ENCODE assay signal across 8 cellular contexts in the genomic region with DNA sequence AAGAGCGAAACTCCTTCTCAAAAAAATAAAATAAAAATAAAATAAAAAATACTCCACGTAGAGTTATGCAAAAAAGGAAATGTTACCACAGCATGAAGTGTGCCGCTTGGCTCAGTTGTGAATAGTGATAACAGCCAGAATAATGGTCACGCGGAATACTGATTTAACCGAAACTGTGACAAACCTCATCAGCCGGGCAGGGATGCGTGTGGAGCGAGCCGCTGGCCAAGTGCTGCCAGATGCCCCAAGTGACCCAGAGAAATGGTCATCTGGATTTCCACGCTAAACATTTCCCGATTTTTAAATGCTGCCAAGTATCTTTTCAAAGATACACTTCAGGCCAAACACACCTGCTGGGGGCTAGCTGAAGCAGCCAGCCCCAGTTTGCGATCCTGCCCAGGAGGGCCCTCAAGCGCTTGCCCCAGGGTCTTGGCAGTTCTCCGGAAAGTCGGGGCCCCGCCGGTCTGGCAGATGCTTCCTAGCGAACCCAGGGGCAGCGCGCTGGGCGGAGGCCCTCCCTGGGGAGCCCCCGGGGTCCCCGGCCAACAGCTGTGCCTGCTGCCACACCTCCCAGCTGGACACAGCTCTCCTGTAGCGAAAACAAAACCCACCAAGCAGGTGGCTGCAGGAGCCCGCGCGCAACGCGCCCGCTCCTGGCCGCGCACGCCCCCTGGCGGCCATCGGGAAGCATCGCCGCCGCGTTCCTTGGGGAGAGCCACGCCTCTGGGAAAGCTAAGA. TPM values are rescaled to one million over a fixed set of nuclear protein-coding genes. Genes with fewer than 3 reads are reported as not detected.
DNase-seq lines count a peak whose midpoint lies in the region; ATAC-seq and TF ChIP-seq lines count a peak whose summit lies in the region.

No MANE protein-coding gene starts in this region.

- peak overlapping the region; percentile 58 for H2AK9ac ChIP-seq in IMR-90 (replicated peaks; ENCODE audit: low read depth, low read length, poor library complexity)

- H3K4me1 ChIP-seq in IMR-90 (ENCODE audit: control insufficient read depth, insufficient read depth, low read length) (peaks cover 11% of the 10 kb centered on the region), SJCRH30 (no peaks in the 10 kb centered on the region), transverse colon (peaks cover 0 to 13% (median 3%) of the 10 kb centered on the region in 4 donors)

- H4K5ac ChIP-seq in IMR-90 (ENCODE audit: low read depth, low read length) = no peak overlapping the region

- no peak overlapping the region for H2BK120ac ChIP-seq in IMR-90 (ENCODE audit: low read depth, low read length)

- no peak overlapping the region for H2AK5ac ChIP-seq in IMR-90 (ENCODE audit: low read depth, low read length)

- no peak for TF ChIP-seq POLR2A in IMR-90 (IDR thresholded peaks at IDR 0.05; ENCODE audit: low read depth, low read length)
- no peak for TF ChIP-seq POLR2A in transverse colon (IDR thresholded peaks at IDR 0.05)

- no peak overlapping the region for H3K56ac ChIP-seq in IMR-90 (ENCODE audit: extremely low read depth, insufficient read depth, low read length)

- H4K20me1 ChIP-seq in IMR-90 (ENCODE audit: insufficient read depth, low read length) = peaks cover 18% of the 10 kb centered on the region

- in situ Hi-C loops in IMR-90 (cut with MboI; ENCODE audit: low sequenced_read_pairs) (loop anchor here (5.0 kb wide), 2 partner anchors 75 to 170 kb away; partner anchors contain the start of gene CMTM7), transverse colon (cut with MboI; ENCODE audit: low pct_ligation_motif_present in 1 of 4, low pct_unique_long_range_greater_than_20kb in 1 of 4, low sequenced_read_pairs in 3 of 4) (loop anchor here in 3 of 4 donors (5.0 to 25.0 kb wide), 3 partner anchors 80 to 280 kb away; no protein-coding TSS in a partner anchor)

- H3K36me3 ChIP-seq in IMR-90 (ENCODE audit: control insufficient read depth, insufficient read depth, low read length) (peaks cover 5% of the 10 kb centered on the region), SJCRH30 (no peaks in the 10 kb centered on the region), transverse colon (no peaks in the 10 kb centered on the region)

- WGBS in IMR-90 (ENCODE audit: extremely low coverage in 2 of 2, insufficient read length in 1 of 2), 2 experiments = 69% methylated on average over 21 of the region's 41 CpGs; no CpG with 5 or more reads in 1 of the 2 experiments
- WGBS in transverse colon (ENCODE audit: low coverage in 1 of 2), 2 donors = 41 to 98% methylated on average over 6 to 32 of the region's 41 CpGs

- no peak overlapping the region for H3K23ac ChIP-seq in IMR-90 (ENCODE audit: low read depth, low read length)

- no peak overlapping the region for H3K9ac ChIP-seq in IMR-90 (ENCODE audit: low read depth, low read length)

- TF ChIP-seq EP300 in transverse colon (IDR thresholded peaks at IDR 0.05; ENCODE audit: low read depth) = no peak

- no peak overlapping the region for H4K8ac ChIP-seq in IMR-90 (ENCODE audit: low read depth in 2 of 2, low read length in 2 of 2)

- H3K27ac ChIP-seq in IMR-90 (ENCODE audit: insufficient read depth, low read length) (no peak overlapping the region), SJCRH30 (no peak overlapping the region), transverse colon (peak overlapping the region in 1 of 4 donors; percentile 37)

- H3K9me1 ChIP-seq in IMR-90 (ENCODE audit: insufficient read depth, low read length) = peaks cover 19% of the 10 kb centered on the region

- ATAC-seq in GM21390 (IDR thresholded peaks at IDR 0.05; ENCODE audit: unreplicated experiment) (peak; percentile 60), IMR-90 (ENCODE audit: low read depth) (peak; percentile 76), Right ventricle myocardium inferior (peak; percentile 94)

- no peak overlapping the region for H3K18ac ChIP-seq in IMR-90 (ENCODE audit: low read depth, low read length)

- H4K91ac ChIP-seq in IMR-90 (ENCODE audit: insufficient read depth, low read depth, low read length) = no peak overlapping the region

- POLR2A ChIA-PET in IMR-90 (lab: Charles Lee; ENCODE audit: unreplicated experiment) = no interaction called here

- H3K4ac ChIP-seq in IMR-90 (ENCODE audit: low read depth, low read length) = no peak overlapping the region

- H2BK20ac ChIP-seq in IMR-90 (ENCODE audit: low read depth, low read length) = no peak overlapping the region

- peak overlapping the region; percentile 79 for H2AFZ ChIP-seq in IMR-90 (replicated peaks; ENCODE audit: low read length, poor library complexity)

- peak; percentile 92 for TF ChIP-seq RAD21 in IMR-90 (IDR thresholded peaks at IDR 0.05; ENCODE audit: low read length)

- H3K4me2 ChIP-seq in IMR-90 (ENCODE audit: low read depth, low read length) = no peak overlapping the region

- H3K4me3 ChIP-seq in IMR-90 (ENCODE audit: insufficient read depth, low read depth, low read length) (no peak overlapping the region), SJCRH30 (no peak overlapping the region), transverse colon (peak overlapping the region in 3 of 4 donors; percentile 19 to 47 (median 25))

- CTCF ChIA-PET in IMR-90 (lab: Yijun Ruan, JAX) = interaction anchor here (0.6 to 1.9 kb wide), 14 partner anchors 13 to 172 kb away, joined by 3 to 13 read pairs (median 4); no protein-coding TSS in a partner anchor

- no peak overlapping the region for H2BK5ac ChIP-seq in IMR-90 (ENCODE audit: low read depth, low read length, poor library complexity, severe bottlenecking)

- dilution Hi-C loops in IMR-90 (cut with HindIII; ENCODE audit: low sequenced_read_pairs, unreplicated experiment) = no loop called here

- no peak overlapping the region for H2BK15ac ChIP-seq in IMR-90 (ENCODE audit: low read depth, low read length)

- no TSS peak for BruUV-seq in IMR-90 (replicated peaks; lab: Mats Ljungman, UMichigan)

- peaks cover 12 to 28% of the 10 kb centered on the region in 2 experiments; a peak in 3 of 4 replicates for H3K79me1 ChIP-seq in IMR-90 (ENCODE audit: low read depth in 1 of 2, low read length in 2 of 2)

- TF ChIP-seq CTCF in IMR-90 (conservative IDR thresholded peaks at IDR 0.05; ENCODE audit: low read depth, low read length) (peak; percentile 92), transverse colon (IDR thresholded peaks at IDR 0.05) (peak; percentile 94 to 99 (median 99))

- H3K9me3 ChIP-seq in IMR-90 (ENCODE audit: control insufficient read depth, insufficient read depth, low read length) (no peaks in the 10 kb centered on the region), SJCRH30 (replicated peaks) (no peaks in the 10 kb centered on the region), transverse colon (no peaks in the 10 kb centered on the region)

- peak; percentile 95 for DNase-seq in D341Med (ENCODE audit: low spot score)
- DNase-seq in IMR-90 = peak; percentile 52
- DNase-seq in SJCRH30 = peak; percentile 69 to 77
- DNase-seq in activated naive CD4-positive, alpha-beta T cell treated with anti-CD3 and anti-CD28 coated beads, Interleukin-2, amount 50 U/mL, for 16 hours = peak; percentile 77
- peak; percentile 91 for DNase-seq in Right ventricle myocardium inferior (ENCODE audit: missing footprints)
- peak; percentile 68 for DNase-seq in pons (ENCODE audit: low spot score)
- peak; percentile 80 for DNase-seq in transverse colon

- intact Hi-C loops in IMR-90 (cut with micrococcal nuclease) (loop anchor here (1.0 to 10.0 kb wide), 3 partner anchors 75 to 293 kb away; no protein-coding TSS in a partner anchor), Right ventricle myocardium inferior (cut with DNase I) (loop anchor here (2.0 to 10.0 kb wide), 3 partner anchors 93 to 293 kb away; no protein-coding TSS in a partner anchor), transverse colon (cut with DNase I; ENCODE audit: low total_unique reads) (loop anchor here (2.0 to 10.0 kb wide), 2 partner anchors 93 to 173 kb away; no protein-coding TSS in a partner anchor)

- H3K27me3 ChIP-seq in IMR-90 (ENCODE audit: control insufficient read depth, insufficient read depth, low read length) (no peaks in the 10 kb centered on the region), SJCRH30 (no peaks in the 10 kb centered on the region), transverse colon (no peaks in the 10 kb centered on the region)

- H3K14ac ChIP-seq in IMR-90 (replicated peaks; ENCODE audit: low read depth, low read length) = no peak overlapping the region

TF ChIP-seq in IMR-90, 13 proteins besides CTCF, POLR2A, EP300 and RAD21:
- TF ChIP-seq MAZ (IDR thresholded peaks at IDR 0.05; ENCODE audit: borderline replicate concordance, low read depth, low read length) (peak; percentile 16; the same call in 1 of the 2 replicates), RCOR1 (IDR thresholded peaks at IDR 0.05; ENCODE audit: insufficient replicate concordance, low read length) (no peak), MXI1 (IDR thresholded peaks at IDR 0.05; ENCODE audit: borderline replicate concordance, low read depth, low read length) (no peak), NFE2L2 (IDR thresholded peaks at IDR 0.05; ENCODE audit: low read depth, low read length) (no peak), FOS (IDR thresholded peaks at IDR 0.05; ENCODE audit: low read depth, low read length) (no peak), SMC3 (IDR thresholded peaks at IDR 0.05; ENCODE audit: low read depth, low read length) (peak; percentile 90)
TF ChIP-seq in IMR-90: peak in this region for 2.

RNA-seq across cellular contexts. Expression of gene CMTM6, which starts 35.1 kb away (rescaled TPM):
- 36.6 and 85.0 TPM in 2 replicates for total RNA-seq in IMR-90 (2012; rRNA removed)
- 21.3 and 29.4 TPM in 2 replicates for polyA plus RNA-seq in IMR-90 (2012; rRNA removed)
- 6.5 and 13.3 TPM in 2 replicates for polyA plus RNA-seq in IMR-90 (2012; cell fraction: cytosol; rRNA removed)
- 1.8 and 8.1 TPM in 2 replicates for polyA plus RNA-seq in IMR-90 (2012; cell fraction: nucleus; rRNA removed; ENCODE audit: low replicate concordance)
- 34.9 and 36.8 TPM in 2 replicates for total RNA-seq in SJCRH30 (2014; rRNA removed; shearing (Covaris generic))
- total RNA-seq in Right ventricle myocardium inferior = 11.3 TPM
- 10 to 100 TPM; 13.8 to 68.9 (median 43.6) TPM for total RNA-seq in transverse colon

Comparison
In these comparisons a context has a peak if more than half of its experiments do, and no peak if none do; other contexts are left out.
1. H3K4me3 ChIP-seq: peak in transverse colon (3 of 4); none in IMR-90 (single experiment) and SJCRH30 (single experiment).
2. Peak in every context shown above with its lines, with median percentiles within 50 percentile points of each other: DNase-seq and ATAC-seq.